Comparison of ENCODE assay signal across 1 cellular context in genomic region chr2:101696272-101697123, GRCh38.
TF ChIP-seq lines count a peak whose summit lies in the region.

No MANE protein-coding gene starts in this region.

TF ChIP-seq in HCT116, 20 proteins besides CTCF, POLR2A, EP300 and RAD21 (continued from another document):
- TF ChIP-seq REST (IDR thresholded peaks at IDR 0.05; ENCODE audit: low read depth) = no peak
- TF ChIP-seq POLR2AphosphoS5 (IDR thresholded peaks at IDR 0.05; ENCODE audit: low read depth, low read length) = no peak
- no peak for TF ChIP-seq MAX (IDR thresholded peaks at IDR 0.05)
TF ChIP-seq in HCT116: peak in this region for 0.
